In genomic region chr1:12527564-12527963, GRCh38 we compare ENCODE assay signal across 21 cellular contexts.
DNase-seq lines count a peak whose midpoint lies in the region; ATAC-seq, FAIRE-seq and TF ChIP-seq lines count a peak whose summit lies in the region.
"Had no signal": no experiment of that assay in that cellular context is flagged by ENCODE, and none has a peak within 500 bp of the region (broad histone marks: within the 10 kb centered on the region; RNA-seq: fewer than 3 reads in every experiment).

No MANE protein-coding gene starts in this region.

- H3K27me3 ChIP-seq in psoas muscle (ENCODE audit: insufficient read depth in 3 of 3, low read length in 2 of 3), result no peaks in the 10 kb centered on the region
- H3K27me3 ChIP-seq: tibial nerve had no signal

- peak overlapping the region; percentile 54 for H3K27ac ChIP-seq in 22Rv1
- H3K27ac ChIP-seq in psoas muscle, result peak overlapping the region; percentile 38
- H3K27ac ChIP-seq: KMS-11 had no signal

- no peaks in the 10 kb centered on the region for H3K9me3 ChIP-seq in psoas muscle
- H3K9me3 ChIP-seq: SK-N-SH, tibial nerve had no signal

- no peaks in the 10 kb centered on the region for H3K36me3 ChIP-seq in psoas muscle (ENCODE audit: insufficient read depth in 1 of 2, low read depth in 1 of 2)
- H3K36me3 ChIP-seq: tibial nerve had no signal

- TF ChIP-seq CTCF in 22Rv1 (IDR thresholded peaks at IDR 0.05) (no peak), psoas muscle (IDR thresholded peaks at IDR 0.05) (no peak), GM10266 (IDR thresholded peaks at IDR 0.05; ENCODE audit: control insufficient read depth, insufficient read depth, low read depth, missing control alignments) (no peak)

- ATAC-seq in left lobe of liver (peak; percentile 64), psoas muscle (no peak), GM19455 (IDR thresholded peaks at IDR 0.05; ENCODE audit: unreplicated experiment) (no peak)
- ATAC-seq: natural killer cell had no signal

- 97 to 98% (median 98%) methylated on average over 13 to 16 of the region's 16 CpGs for WGBS in psoas muscle, 3 donors

- H3K4me3 ChIP-seq in psoas muscle, result no peak overlapping the region
- H3K4me3 ChIP-seq: coronary artery, skin epidermis, tibial nerve had no signal

- DNase-seq in RCC 7860 (ENCODE audit: low spot score) (peak; percentile 50), left lobe of liver (ENCODE audit: low spot score) (peak; percentile 92), psoas muscle (no peak), globus pallidus (ENCODE audit: low spot score) (no peak), GM10266 (ENCODE audit: extremely low spot score) (no peak)
- DNase-seq in stimulated activated CD4-positive, alpha-beta T cell treated with anti-CD3 and anti-CD28 coated beads, Interleukin-12 subunit alpha, Interleukin-12 subunit beta, amount 100 ng/mL, for 4 hours, result no peak
- DNase-seq: activated effector memory CD4-positive, alpha-beta T cell treated with anti-CD3 and anti-CD28 coated beads, Interleukin-2, amount 50 U/mL, for 16 hours; activated naive CD8-positive, alpha-beta T cell treated with anti-CD3 and anti-CD28 coated beads, Interleukin-2, amount 50 U/mL, for 24 hours; endodermal cell; natural killer cell; NCI-H1694; NCI-H526; SK-N-SH; stimulated activated CD4-positive, alpha-beta T cell treated with anti-CD3 and anti-CD28 coated beads, Interleukin-4, amount 100 ng/mL, for 1 hour; stimulated activated naive CD4-positive, alpha-beta T cell treated with Interleukin-2 at 50 U/mL for 16 hours had no signal

- intact Hi-C loops in psoas muscle (cut with DNase I), result no loop called here

- no peak for FAIRE-seq in RCC 7860 (lab: Jason Lieb, UNC)

- peaks cover 22% of the 10 kb centered on the region for H3K4me1 ChIP-seq in psoas muscle

Comparison
In these comparisons a context has a peak if more than half of its experiments do, and no peak if none do; other contexts are left out.
1. DNase-seq: peak in RCC 7860 (single experiment) and left lobe of liver (single experiment); none in psoas muscle (0 of 2), globus pallidus (single experiment), GM10266 (single experiment) and stimulated activated CD4-positive, alpha-beta T cell treated with anti-CD3 and anti-CD28 coated beads, Interleukin-12 subunit alpha, Interleukin-12 subunit beta, amount 100 ng/mL, for 4 hours (single experiment).